ENCODE assay signal across 8 cellular contexts in genomic region chr17:42388381-42389134, GRCh38. TPM values are rescaled to one million over a fixed set of nuclear protein-coding genes. Genes with fewer than 3 reads are reported as not detected.
DNase-seq lines count a peak whose midpoint lies in the region; ATAC-seq and TF ChIP-seq lines count a peak whose summit lies in the region.

STAT3 (minus strand) TSS chr17:42388442; CDS start chr17:42348516, 39,926 bp downstream.

- peaks cover 14% of the 10 kb centered on the region for H3K4me1 ChIP-seq in RWPE2 (ENCODE audit: insufficient read depth, poor library complexity, severe bottlenecking)
- H3K4me1 ChIP-seq in fibroblast of lung (ENCODE audit: control insufficient read depth, extremely low read depth, insufficient read depth, low read length), result peaks cover 16% of the 10 kb centered on the region
- H3K4me1 ChIP-seq in naive thymus-derived CD4-positive, alpha-beta T cell (ENCODE audit: control insufficient read depth in 2 of 2, insufficient read depth in 2 of 2, low read length in 2 of 2), result peaks cover 13 to 20% of the 10 kb centered on the region in 2 donors

- no peaks in the 10 kb centered on the region for H3K9me3 Mint-ChIP-seq in activated T-helper 2 cell treated with anti-CD3 and anti-CD28 coated beads, Interferon-gamma antibody, Interleukin-2, Interleukin-4, amounts not matched to agents 10 μg/mL and 5 μg/mL and 100 μg/mL, durations not matched to agents 14 hours and 24 hours and 36 hours
- peaks cover 0 to 4% (median 0%) of the 10 kb centered on the region in 11 donors for H3K9me3 Mint-ChIP-seq in naive thymus-derived CD4-positive, alpha-beta T cell
- no peaks in the 10 kb centered on the region for H3K9me3 Mint-ChIP-seq in stimulated activated naive B cell treated with anti-CD40 and anti-IgM and Interleukin-4, amounts not matched to agents 10 μg/mL and 1 μg/mL and 100 μg/mL, for 72 hours

- H3K4me3 Mint-ChIP-seq in activated T-helper 2 cell treated with anti-CD3 and anti-CD28 coated beads, Interferon-gamma antibody, Interleukin-2, Interleukin-4, amounts not matched to agents 10 μg/mL and 5 μg/mL and 100 μg/mL, durations not matched to agents 14 hours and 24 hours and 36 hours (ENCODE audit: low read depth), result peak within 1 kb of the TSS; percentile 91
- peak within 1 kb of the TSS; percentile 87 to 99 (median 96) for H3K4me3 Mint-ChIP-seq in naive thymus-derived CD4-positive, alpha-beta T cell
- peak within 1 kb of the TSS; percentile 87 to 94 for H3K4me3 Mint-ChIP-seq in stimulated activated naive B cell treated with anti-CD40 and anti-IgM and Interleukin-4, amounts not matched to agents 10 μg/mL and 1 μg/mL and 100 μg/mL, for 72 hours

- CTCF ChIA-PET in naive thymus-derived CD4-positive, alpha-beta T cell (lab: Charles Lee), result interaction anchor here (0.6 to 2.4 kb wide), 14 partner anchors 8 to 190 kb away, joined by 3 to 11 read pairs (median 4); partner anchors contain the start of genes CAVIN1 and PSMC3IP

- H2AFZ ChIP-seq in fibroblast of lung (ENCODE audit: low read length), result peak within 1 kb of the TSS; percentile 45

- H3K4me3 ChIP-seq in LNCaP clone FGC (ENCODE audit: low read depth, low read length) (peak within 1 kb of the TSS; percentile 90), RWPE2 (ENCODE audit: severe bottlenecking) (peak within 1 kb of the TSS; percentile 66), fibroblast of lung (replicated peaks in 1 of 4; ENCODE audit: control extremely low read depth in 1 of 4, insufficient read depth in 1 of 4, low read depth in 3 of 4, low read length in 4 of 4) (peak within 1 kb of the TSS; percentile 81 to 99 (median 92))
- H3K4me3 ChIP-seq in naive thymus-derived CD4-positive, alpha-beta T cell (ENCODE audit: low read length), result peak within 1 kb of the TSS; percentile 65

- no peaks in the 10 kb centered on the region for H4K20me1 ChIP-seq in fibroblast of lung (ENCODE audit: control insufficient read depth, extremely low read depth, insufficient read depth, low read length)

- TF ChIP-seq CTCF in LNCaP clone FGC (IDR thresholded peaks at IDR 0.05; ENCODE audit: control insufficient read depth, extremely low read depth, insufficient read depth) (no peak), RWPE2 (IDR thresholded peaks at IDR 0.05; ENCODE audit: poor library complexity, severe bottlenecking) (no peak), fibroblast of lung (conservative IDR thresholded peaks at IDR 0.05 in 1 of 2, IDR thresholded peaks at IDR 0.05 in 1 of 2; ENCODE audit: low read depth in 1 of 2, low read length in 2 of 2) (no peak)

- peak within 1 kb of the TSS; percentile 75 for H3K27ac ChIP-seq in RWPE2 (ENCODE audit: poor library complexity, severe bottlenecking)
- H3K27ac ChIP-seq in fibroblast of lung (ENCODE audit: insufficient read depth, low read length), result peak within 1 kb of the TSS; percentile 100
- peak within 1 kb of the TSS; percentile 94 for H3K27ac ChIP-seq in naive thymus-derived CD4-positive, alpha-beta T cell (ENCODE audit: low read depth, low read length)

- ATAC-seq in RWPE2 (ENCODE audit: low read depth), result peak; percentile 96
- ATAC-seq in naive thymus-derived CD4-positive, alpha-beta T cell, result peak; percentile 93
- peak; percentile 85 to 89 for ATAC-seq in stimulated activated naive B cell treated with anti-CD40 and anti-IgM and Interleukin-4, amounts not matched to agents 10 μg/mL and 1 μg/mL and 100 μg/mL, for 72 hours (replicated peaks)

- H3K9me3 ChIP-seq in RWPE2 (ENCODE audit: severe bottlenecking), result no peaks in the 10 kb centered on the region
- no peaks in the 10 kb centered on the region for H3K9me3 ChIP-seq in fibroblast of lung (ENCODE audit: control insufficient read depth, insufficient read depth, low read depth, low read length)
- no peaks in the 10 kb centered on the region for H3K9me3 ChIP-seq in naive thymus-derived CD4-positive, alpha-beta T cell (ENCODE audit: control insufficient read depth in 2 of 3, low read length in 3 of 3)

- H3K9ac ChIP-seq in fibroblast of lung (ENCODE audit: insufficient read depth, low read length), result peak within 1 kb of the TSS; percentile 98

- DNase-seq in Daoy (ENCODE audit: low read depth) (peak; percentile 99), GOT3 (lab: John Stamatoyannopoulos, UW) (peak; percentile 99), LNCaP clone FGC (ENCODE audit: low read depth) (peak; percentile 99), RWPE2 (ENCODE audit: low spot score) (peak; percentile 100), fibroblast of lung (ENCODE audit: low read depth in 2 of 2) (peak; percentile 99 to 100)
- peak; percentile 100 for DNase-seq in activated T-helper 2 cell treated with anti-CD3 and anti-CD28 coated beads, Interferon-gamma antibody, Interleukin-2, Interleukin-4, amounts not matched to agents 10 μg/mL and 5 μg/mL and 100 μg/mL, durations not matched to agents 14 hours and 24 hours and 36 hours (ENCODE audit: low spot score)
- DNase-seq in naive thymus-derived CD4-positive, alpha-beta T cell, result peak; percentile 100
- peak; percentile 100 for DNase-seq in stimulated activated naive B cell treated with anti-CD40 and anti-IgM and Interleukin-4, amounts not matched to agents 10 μg/mL and 1 μg/mL and 100 μg/mL, for 72 hours

- peaks cover 41% of the 10 kb centered on the region for H3K79me2 ChIP-seq in fibroblast of lung (ENCODE audit: control insufficient read depth, insufficient read depth, low read length)

- H3K4me2 ChIP-seq in fibroblast of lung (ENCODE audit: extremely low read depth, insufficient read depth, low read length), result peak within 1 kb of the TSS; percentile 98

- intact Hi-C loops in activated T-helper 2 cell treated with anti-CD3 and anti-CD28 coated beads, Interferon-gamma antibody, Interleukin-2, Interleukin-4, amounts not matched to agents 10 μg/mL and 5 μg/mL and 100 μg/mL, durations not matched to agents 14 hours and 24 hours and 36 hours (cut with micrococcal nuclease), result loop anchor here (1.0 to 5.0 kb wide), 4 partner anchors 46 to 122 kb away; no protein-coding TSS in a partner anchor
- intact Hi-C loops in naive thymus-derived CD4-positive, alpha-beta T cell (cut with micrococcal nuclease), result loop anchor here (1.0 to 10.0 kb wide), 19 partner anchors 18 to 999 kb away; partner anchors contain the start of genes ATP6V0A1 (in 2 of the 2), DNAJC7 (in 2 of the 2), RETREG3 (in 2 of the 2) and TUBG1 (in 2 of the 2)

- POLR2A ChIA-PET in naive thymus-derived CD4-positive, alpha-beta T cell (lab: Charles Lee), result interaction anchor here (0.6 to 4.0 kb wide), 57 partner anchors 8 to 1095 kb away, joined by 3 to 51 read pairs (median 4); partner anchors contain the start of genes CAVIN1, DHX58, DNAJC7 and GHDC

- H3K36me3 Mint-ChIP-seq in activated T-helper 2 cell treated with anti-CD3 and anti-CD28 coated beads, Interferon-gamma antibody, Interleukin-2, Interleukin-4, amounts not matched to agents 10 μg/mL and 5 μg/mL and 100 μg/mL, durations not matched to agents 14 hours and 24 hours and 36 hours (ENCODE audit: low read depth), result peaks cover 35% of the 10 kb centered on the region
- H3K36me3 Mint-ChIP-seq in naive thymus-derived CD4-positive, alpha-beta T cell, result peaks cover 0 to 9% (median 0%) of the 10 kb centered on the region in 5 donors
- H3K36me3 Mint-ChIP-seq in stimulated activated naive B cell treated with anti-CD40 and anti-IgM and Interleukin-4, amounts not matched to agents 10 μg/mL and 1 μg/mL and 100 μg/mL, for 72 hours, result peaks cover 10 to 25% of the 10 kb centered on the region in 2 donors

- peak within 1 kb of the TSS; percentile 100 for H3K27ac Mint-ChIP-seq in activated T-helper 2 cell treated with anti-CD3 and anti-CD28 coated beads, Interferon-gamma antibody, Interleukin-2, Interleukin-4, amounts not matched to agents 10 μg/mL and 5 μg/mL and 100 μg/mL, durations not matched to agents 14 hours and 24 hours and 36 hours
- peak within 1 kb of the TSS; percentile 99 to 100 (median 100) for H3K27ac Mint-ChIP-seq in naive thymus-derived CD4-positive, alpha-beta T cell
- H3K27ac Mint-ChIP-seq in stimulated activated naive B cell treated with anti-CD40 and anti-IgM and Interleukin-4, amounts not matched to agents 10 μg/mL and 1 μg/mL and 100 μg/mL, for 72 hours, result peak within 1 kb of the TSS; percentile 100

- no peaks in the 10 kb centered on the region for H3K27me3 Mint-ChIP-seq in activated T-helper 2 cell treated with anti-CD3 and anti-CD28 coated beads, Interferon-gamma antibody, Interleukin-2, Interleukin-4, amounts not matched to agents 10 μg/mL and 5 μg/mL and 100 μg/mL, durations not matched to agents 14 hours and 24 hours and 36 hours (ENCODE audit: low read depth)
- H3K27me3 Mint-ChIP-seq in naive thymus-derived CD4-positive, alpha-beta T cell, result peaks cover 0 to 3% (median 0%) of the 10 kb centered on the region in 5 donors
- H3K27me3 Mint-ChIP-seq in stimulated activated naive B cell treated with anti-CD40 and anti-IgM and Interleukin-4, amounts not matched to agents 10 μg/mL and 1 μg/mL and 100 μg/mL, for 72 hours, result no peaks in the 10 kb centered on the region

- H3K36me3 ChIP-seq in RWPE2 (ENCODE audit: low read depth), result peaks cover 5% of the 10 kb centered on the region
- no peaks in the 10 kb centered on the region for H3K36me3 ChIP-seq in fibroblast of lung (ENCODE audit: control insufficient read depth, insufficient read depth, low read length)
- peaks cover 0 to 7% (median 0%) of the 10 kb centered on the region in 3 experiments for H3K36me3 ChIP-seq in naive thymus-derived CD4-positive, alpha-beta T cell (ENCODE audit: control insufficient read depth in 2 of 3, insufficient read depth in 3 of 3, low read length in 3 of 3)

- H3K27me3 ChIP-seq in RWPE2 (ENCODE audit: insufficient read depth, poor library complexity, severe bottlenecking), result no peaks in the 10 kb centered on the region
- H3K27me3 ChIP-seq in fibroblast of lung (ENCODE audit: control insufficient read depth, insufficient read depth, low read length), result no peaks in the 10 kb centered on the region
- no peaks in the 10 kb centered on the region for H3K27me3 ChIP-seq in naive thymus-derived CD4-positive, alpha-beta T cell (ENCODE audit: control insufficient read depth in 2 of 2, insufficient read depth in 2 of 2, low read length in 2 of 2)

- peaks cover 39% of the 10 kb centered on the region for H3K4me1 Mint-ChIP-seq in activated T-helper 2 cell treated with anti-CD3 and anti-CD28 coated beads, Interferon-gamma antibody, Interleukin-2, Interleukin-4, amounts not matched to agents 10 μg/mL and 5 μg/mL and 100 μg/mL, durations not matched to agents 14 hours and 24 hours and 36 hours (ENCODE audit: low read depth)
- H3K4me1 Mint-ChIP-seq in naive thymus-derived CD4-positive, alpha-beta T cell, result peaks cover 35 to 59% (median 48%) of the 10 kb centered on the region in 7 donors
- H3K4me1 Mint-ChIP-seq in stimulated activated naive B cell treated with anti-CD40 and anti-IgM and Interleukin-4, amounts not matched to agents 10 μg/mL and 1 μg/mL and 100 μg/mL, for 72 hours, result peaks cover 23 to 55% of the 10 kb centered on the region in 2 donors

RNA-seq across cellular contexts. Expression of gene STAT3, which starts in this region (rescaled TPM):
- 24.9 and 28.6 TPM in 2 replicates for total RNA-seq in Daoy (2014; rRNA removed; shearing (Covaris generic))
- 250 and 262 TPM in 2 replicates for total RNA-seq in activated T-helper 2 cell treated with anti-CD3 and anti-CD28 coated beads, Interferon-gamma antibody, Interleukin-2, Interleukin-4, amounts not matched to agents 10 μg/mL and 5 μg/mL and 100 μg/mL, durations not matched to agents 14 hours and 24 hours and 36 hours
- 101 and 118 TPM in 2 replicates for total RNA-seq in fibroblast of lung
- polyA plus RNA-seq in fibroblast of lung, result 60.6 and 75.0 TPM in 2 replicates
- polyA plus RNA-seq in fibroblast of lung (2012), result 60.3 and 76.1 TPM in 2 replicates
- 110 and 157 TPM in 2 replicates for polyA minus RNA-seq in fibroblast of lung (ENCODE audit: low replicate concordance)
- total RNA-seq in naive thymus-derived CD4-positive, alpha-beta T cell, result 100 to 1,000 TPM; 133 to 275 (median 231) TPM
- 100 to 1,000 TPM; 159 to 189 TPM for polyA plus RNA-seq in naive thymus-derived CD4-positive, alpha-beta T cell

Comparison
In these comparisons a context has a peak if more than half of its experiments do, and no peak if none do; other contexts are left out.
1. Peak in every context shown above with its lines: DNase-seq, ATAC-seq, H3K4me3 ChIP-seq and H3K27ac ChIP-seq.